Comparison of ENCODE assay signal across 1 cellular context in the genomic region with DNA sequence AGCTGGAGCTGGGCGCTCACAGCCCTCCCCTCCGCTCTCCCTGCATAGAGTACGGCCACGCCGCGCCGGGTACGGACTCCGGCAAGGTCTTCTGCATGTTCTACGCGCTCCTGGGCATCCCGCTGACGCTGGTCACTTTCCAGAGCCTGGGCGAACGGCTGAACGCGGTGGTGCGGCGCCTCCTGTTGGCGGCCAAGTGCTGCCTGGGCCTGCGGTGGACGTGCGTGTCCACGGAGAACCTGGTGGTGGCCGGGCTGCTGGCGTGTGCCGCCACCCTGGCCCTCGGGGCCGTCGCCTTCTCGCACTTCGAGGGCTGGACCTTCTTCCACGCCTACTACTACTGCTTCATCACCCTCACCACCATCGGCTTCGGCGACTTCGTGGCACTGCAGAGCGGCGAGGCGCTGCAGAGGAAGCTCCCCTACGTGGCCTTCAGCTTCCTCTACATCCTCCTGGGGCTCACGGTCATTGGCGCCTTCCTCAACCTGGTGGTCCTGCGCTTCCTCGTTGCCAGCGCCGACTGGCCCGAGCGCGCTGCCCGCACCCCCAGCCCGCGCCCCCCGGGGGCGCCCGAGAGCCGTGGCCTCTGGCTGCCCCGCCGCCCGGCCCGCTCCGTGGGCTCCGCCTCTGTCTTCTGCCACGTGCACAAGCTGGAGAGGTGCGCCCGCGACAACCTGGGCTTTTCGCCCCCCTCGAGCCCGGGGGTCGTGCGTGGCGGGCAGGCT.
A peak's percentile ranks its signal among the peaks of the same experiment; 100 is the strongest.
TF ChIP-seq lines count a peak whose summit lies in the region.

No MANE protein-coding gene starts in this region.

TF ChIP-seq in IMR-90, 13 proteins besides CTCF, POLR2A, EP300 and RAD21:
- TF ChIP-seq CEBPB (IDR thresholded peaks at IDR 0.05; ENCODE audit: low read depth, low read length) (no peak), CHD1 (IDR thresholded peaks at IDR 0.05; ENCODE audit: low read depth, low read length) (no peak), SMC3 (IDR thresholded peaks at IDR 0.05; ENCODE audit: low read depth, low read length) (peak; percentile 16; the same call in 1 of the 2 replicates), MXI1 (IDR thresholded peaks at IDR 0.05; ENCODE audit: borderline replicate concordance, low read depth, low read length) (no peak), FOS (IDR thresholded peaks at IDR 0.05; ENCODE audit: low read depth, low read length) (no peak)
- TF ChIP-seq, protein P1, sequence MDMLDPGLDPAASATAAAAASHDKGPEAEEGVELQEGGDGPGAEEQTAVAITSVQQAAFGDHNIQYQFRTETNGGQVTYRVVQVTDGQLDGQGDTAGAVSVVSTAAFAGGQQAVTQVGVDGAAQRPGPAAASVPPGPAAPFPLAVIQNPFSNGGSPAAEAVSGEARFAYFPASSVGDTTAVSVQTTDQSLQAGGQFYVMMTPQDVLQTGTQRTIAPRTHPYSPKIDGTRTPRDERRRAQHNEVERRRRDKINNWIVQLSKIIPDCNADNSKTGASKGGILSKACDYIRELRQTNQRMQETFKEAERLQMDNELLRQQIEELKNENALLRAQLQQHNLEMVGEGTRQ (IDR thresholded peaks at IDR 0.05; ENCODE audit: low read depth, low read length), result no peak
